8 cellular contexts compared by ENCODE assay signal in the genomic region with DNA sequence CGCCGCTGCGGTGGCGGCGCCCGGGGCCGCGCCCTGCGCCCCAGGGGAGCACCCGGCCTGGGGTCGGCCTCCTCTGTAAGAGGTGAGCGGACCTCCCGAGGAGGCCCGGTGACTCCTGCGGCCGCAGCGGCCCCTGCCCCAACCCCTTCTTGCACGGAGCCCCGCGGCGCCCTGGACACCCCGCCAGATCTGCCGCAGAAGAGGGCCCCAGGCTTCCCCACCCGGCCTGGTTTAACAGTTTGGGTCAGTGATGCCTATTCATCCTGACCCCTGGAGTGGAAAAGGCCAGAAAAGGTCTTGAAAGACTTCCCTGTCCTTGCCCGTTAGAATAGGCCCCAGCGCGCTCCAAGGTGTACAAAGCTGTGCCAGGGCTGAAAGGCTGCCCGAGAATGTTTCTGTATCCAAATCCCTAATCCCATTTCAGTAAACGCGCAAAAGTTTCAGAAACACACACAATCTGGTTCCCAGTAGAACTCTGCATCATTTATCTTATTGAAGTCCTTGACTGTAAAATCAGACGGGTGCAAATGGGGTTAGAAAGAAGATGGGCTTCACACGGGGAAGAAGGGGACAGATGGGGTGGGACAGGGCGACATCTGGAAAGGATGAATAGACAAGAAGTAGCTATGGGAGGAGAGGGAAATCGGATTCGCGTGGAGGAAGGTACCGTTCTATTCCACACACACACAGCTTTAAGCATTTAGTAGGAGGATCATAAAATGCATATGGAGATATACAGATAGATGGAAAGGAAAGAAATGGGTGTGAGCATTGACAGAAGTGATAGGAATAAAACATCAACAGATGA. TPM values are rescaled to one million over a fixed set of nuclear protein-coding genes. Genes with fewer than 3 reads are reported as not detected.
A peak's percentile ranks its signal among the peaks of the same experiment; 100 is the strongest.
DNase-seq lines count a peak whose midpoint lies in the region; ATAC-seq and TF ChIP-seq lines count a peak whose summit lies in the region.

No MANE protein-coding gene starts in this region.

- peak overlapping the region; percentile 87 for H3K4me3 Mint-ChIP-seq in activated CD8-positive, alpha-beta T cell treated with anti-CD3 and anti-CD28 coated beads, Interleukin-2, amount 10 ng/mL, durations not matched to agents 7 days and 5 days

- TF ChIP-seq CTCF in BJ (IDR thresholded peaks at IDR 0.05; ENCODE audit: insufficient read depth, low read depth, low read length) (no peak), HFF-Myc (IDR thresholded peaks at IDR 0.05; ENCODE audit: low read depth, low read length, missing control alignments) (no peak), foreskin keratinocyte (conservative IDR thresholded peaks at IDR 0.05) (no peak), parathyroid adenoma (IDR thresholded peaks at IDR 0.05) (no peak)

- peak overlapping the region; percentile 94 for H2AFZ ChIP-seq in parathyroid adenoma

- H3K27me3 Mint-ChIP-seq in activated CD8-positive, alpha-beta T cell treated with anti-CD3 and anti-CD28 coated beads, Interleukin-2, amount 10 ng/mL, durations not matched to agents 7 days and 5 days (ENCODE audit: low read depth) = peaks cover 24% of the 10 kb centered on the region

- CTCF ChIA-PET in BJ (lab: Yijun Ruan, JAX) = interaction anchor here (1.0 to 3.6 kb wide), 4 partner anchors 94 to 413 kb away, joined by 3 to 20 read pairs (median 8); no protein-coding TSS in a partner anchor
- CTCF ChIA-PET in activated CD8-positive, alpha-beta T cell treated with anti-CD3 and anti-CD28 coated beads, Interleukin-2, amount 10 ng/mL, durations not matched to agents 7 days and 5 days (lab: Charles Lee) = interaction anchor here (0.7 to 4.1 kb wide), 8 partner anchors 10 to 452 kb away, joined by 3 to 35 read pairs (median 4); no protein-coding TSS in a partner anchor

- H3K4me1 ChIP-seq in foreskin keratinocyte (peaks cover 22% of the 10 kb centered on the region), parathyroid adenoma (peaks cover 19% of the 10 kb centered on the region)

- peaks cover 6% of the 10 kb centered on the region for H3K79me2 ChIP-seq in parathyroid adenoma

- no peaks in the 10 kb centered on the region for H3K9me3 Mint-ChIP-seq in activated CD8-positive, alpha-beta T cell treated with anti-CD3 and anti-CD28 coated beads, Interleukin-2, amount 10 ng/mL, durations not matched to agents 7 days and 5 days (ENCODE audit: insufficient read depth)

- peaks cover 3% of the 10 kb centered on the region for H3K36me3 Mint-ChIP-seq in activated CD8-positive, alpha-beta T cell treated with anti-CD3 and anti-CD28 coated beads, Interleukin-2, amount 10 ng/mL, durations not matched to agents 7 days and 5 days (ENCODE audit: low read depth)

- H3K4me1 Mint-ChIP-seq in activated CD8-positive, alpha-beta T cell treated with anti-CD3 and anti-CD28 coated beads, Interleukin-2, amount 10 ng/mL, durations not matched to agents 7 days and 5 days (ENCODE audit: low read depth) = peaks cover 22% of the 10 kb centered on the region

- peak overlapping the region; percentile 54 for H3K4me2 ChIP-seq in parathyroid adenoma (ENCODE audit: low read length)

- H3K9me3 ChIP-seq in parathyroid adenoma (ENCODE audit: control insufficient read depth, low read length) = no peaks in the 10 kb centered on the region

- POLR2A ChIA-PET in BJ (lab: Charles Lee) = interaction anchor here (0.6 to 2.4 kb wide), 3 partner anchors 73 to 270 kb away, joined by 3 to 26 read pairs (median 7); no protein-coding TSS in a partner anchor
- POLR2A ChIA-PET in activated CD8-positive, alpha-beta T cell treated with anti-CD3 and anti-CD28 coated beads, Interleukin-2, amount 10 ng/mL, durations not matched to agents 7 days and 5 days (lab: Charles Lee) = interaction anchor here (0.6 to 4.0 kb wide), 7 partner anchors 9 to 413 kb away, joined by 3 to 139 read pairs (median 6); no protein-coding TSS in a partner anchor

- peak overlapping the region; percentile 48 for H3K9ac ChIP-seq in parathyroid adenoma

- H3K4me3 ChIP-seq in BJ (ENCODE audit: low read depth, low read length) (peak overlapping the region; percentile 51), HFF-Myc (replicated peaks; ENCODE audit: low read depth, low read length) (peak overlapping the region; percentile 68), parathyroid adenoma (ENCODE audit: low read depth, low read length) (peak overlapping the region; percentile 66)

- H3K27ac ChIP-seq in foreskin keratinocyte (peak overlapping the region; percentile 85), parathyroid adenoma (peak overlapping the region; percentile 90)

- peak overlapping the region; percentile 91 for H3K27ac Mint-ChIP-seq in activated CD8-positive, alpha-beta T cell treated with anti-CD3 and anti-CD28 coated beads, Interleukin-2, amount 10 ng/mL, durations not matched to agents 7 days and 5 days

- H3K36me3 ChIP-seq in BJ (ENCODE audit: control insufficient read depth, insufficient read depth, low read length) = no peaks in the 10 kb centered on the region
- no peaks in the 10 kb centered on the region for H3K36me3 ChIP-seq in parathyroid adenoma (ENCODE audit: control insufficient read depth, insufficient read depth, low read length)

- DNase-seq in BJ (ENCODE audit: low read depth) (no peak), HFF-Myc (ENCODE audit: extremely low read depth, low read depth) (no peak), foreskin keratinocyte (peak in 1 of 2 donors; percentile 22), A172 (ENCODE audit: low spot score) (no peak)
- no peak for DNase-seq in activated CD8-positive, alpha-beta T cell treated with anti-CD3 and anti-CD28 coated beads, Interleukin-2, amount 10 ng/mL, durations not matched to agents 7 days and 5 days

- H3K27me3 ChIP-seq in BJ (ENCODE audit: control insufficient read depth, insufficient read depth, low read length) (no peaks in the 10 kb centered on the region), foreskin keratinocyte (peaks cover 4% of the 10 kb centered on the region), parathyroid adenoma (ENCODE audit: control insufficient read depth, insufficient read depth, low read length) (no peaks in the 10 kb centered on the region)

- no peak for ATAC-seq in activated CD8-positive, alpha-beta T cell treated with anti-CD3 and anti-CD28 coated beads, Interleukin-2, amount 10 ng/mL, durations not matched to agents 7 days and 5 days
- ATAC-seq in foreskin keratinocyte (no peak), HG02763 (IDR thresholded peaks at IDR 0.05; ENCODE audit: unreplicated experiment) (no peak), GM18502 (IDR thresholded peaks at IDR 0.05; ENCODE audit: poor library complexity, unreplicated experiment) (no peak)

RNA-seq across cellular contexts. Expression of a gene that starts 1.1 kb away (rescaled TPM):
- polyA plus RNA-seq in BJ (2011; rRNA removed) = 68.8 and 69.2 TPM in 2 replicates
- polyA minus RNA-seq in BJ (2011; rRNA and poly(A)+ RNA removed) = 38.5 and 56.3 TPM in 2 replicates
- 10 to 100 TPM; 24.3 to 26.7 TPM for total RNA-seq in activated CD8-positive, alpha-beta T cell treated with anti-CD3 and anti-CD28 coated beads, Interleukin-2, amount 10 ng/mL, durations not matched to agents 7 days and 5 days
- total RNA-seq in foreskin keratinocyte = 7.2 and 8.0 TPM in 2 replicates
- 6.3 and 6.5 TPM in 2 replicates for polyA plus RNA-seq in foreskin keratinocyte
- total RNA-seq in A172 (2014; rRNA removed; shearing (Covaris generic)) = 11.9 and 12.4 TPM in 2 replicates
